In the genomic region with DNA sequence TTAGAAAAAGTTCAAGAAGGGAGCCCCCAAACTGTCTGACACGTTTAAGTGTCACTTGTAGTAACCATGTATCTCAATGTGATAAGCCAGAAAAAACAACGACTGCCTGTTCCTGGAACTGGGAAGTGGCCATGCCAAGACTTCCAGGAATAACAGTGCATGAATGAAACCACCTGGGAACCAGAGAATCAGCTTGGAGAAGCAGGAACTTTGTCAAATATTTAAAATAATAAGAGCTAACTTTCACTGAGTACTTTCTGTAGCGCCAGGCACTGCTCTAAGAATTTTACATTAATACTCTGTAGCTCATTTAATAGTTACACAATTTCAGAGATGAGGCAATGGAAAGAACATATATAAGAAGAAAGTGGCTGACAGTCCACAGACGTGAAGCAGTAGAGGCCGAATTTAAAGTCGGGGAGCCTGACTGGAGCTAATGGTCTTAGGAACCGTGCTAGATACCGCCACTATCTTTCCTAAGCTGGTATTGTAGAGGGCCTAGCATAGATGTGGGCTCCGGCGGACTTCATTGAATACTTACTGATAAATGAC, we compare ENCODE assay signal across 8 cellular contexts. TPM values are rescaled to one million over a fixed set of nuclear protein-coding genes. Genes with fewer than 3 reads are reported as not detected.
A peak's percentile ranks its signal among the peaks of the same experiment; 100 is the strongest.
DNase-seq lines count a peak whose midpoint lies in the region; ATAC-seq and TF ChIP-seq lines count a peak whose summit lies in the region.

No MANE protein-coding gene starts in this region.

- DNase-seq in AG08395 (ENCODE audit: low spot score) (peak; percentile 3), T-cell (peak in 1 of 34 experiments; percentile 3), esophagus squamous epithelium (lab: John Stamatoyannopoulos, UW) (no peak), 8988T (no peak), NCI-H146 (lab: John Stamatoyannopoulos, UW) (no peak)

- peaks cover 49 to 73% (median 68%) of the 10 kb centered on the region in 3 donors for H3K4me1 Mint-ChIP-seq in T-cell

- intact Hi-C loops in esophagus squamous epithelium (cut with DNase I), result no loop called here

- peak overlapping the region; percentile 91 to 96 (median 92) for H3K4me3 Mint-ChIP-seq in T-cell

- H3K4me3 ChIP-seq in esophagus squamous epithelium (peak overlapping the region; percentile 62 to 86 (median 80)), neuron (ENCODE audit: low read length) (peak overlapping the region; percentile 91)

- H3K27ac Mint-ChIP-seq in T-cell, result peak overlapping the region; percentile 53 to 93

- no peaks in the 10 kb centered on the region for H3K36me3 ChIP-seq in esophagus squamous epithelium
- no peaks in the 10 kb centered on the region for H3K36me3 ChIP-seq in neuron (ENCODE audit: insufficient read depth, low read length)

- POLR2A ChIA-PET in T-cell (lab: Charles Lee), result no interaction called here

- TF ChIP-seq CTCF in esophagus squamous epithelium (IDR thresholded peaks at IDR 0.05), result no peak

- no peaks in the 10 kb centered on the region for H3K27me3 Mint-ChIP-seq in T-cell

- TF ChIP-seq POLR2A in esophagus squamous epithelium (IDR thresholded peaks at IDR 0.05), result no peak

- H3K9me3 ChIP-seq in esophagus squamous epithelium (no peaks in the 10 kb centered on the region), neuron (ENCODE audit: low read length) (peaks cover 5% of the 10 kb centered on the region)

- ATAC-seq in GM18868 (IDR thresholded peaks at IDR 0.05; ENCODE audit: unreplicated experiment), result peak; percentile 7
- ATAC-seq in HG03159 (IDR thresholded peaks at IDR 0.05; ENCODE audit: unreplicated experiment), result peak; percentile 10
- peak in 3 of 4 experiments; percentile 15 to 21 (median 18) for ATAC-seq in T-cell (replicated peaks in 1 of 4)

- CTCF ChIA-PET in T-cell (lab: Charles Lee), result no interaction called here

- H2AFZ ChIP-seq in neuron (ENCODE audit: low read depth, low read length), result peak overlapping the region; percentile 100

- WGBS in esophagus squamous epithelium, 2 donors, result 3% methylated on average over 10 of the region's 10 CpGs

- peaks cover 0 to 60% (median 25%) of the 10 kb centered on the region in 3 donors for H3K4me1 ChIP-seq in esophagus squamous epithelium
- peaks cover 10% of the 10 kb centered on the region for H3K4me1 ChIP-seq in neuron (ENCODE audit: insufficient read depth, low read length)

- peaks cover 4% of the 10 kb centered on the region for H3K36me3 Mint-ChIP-seq in T-cell

- H3K27me3 ChIP-seq in esophagus squamous epithelium, result no peaks in the 10 kb centered on the region
- H3K27me3 ChIP-seq in neuron (ENCODE audit: insufficient read depth, low read length), result no peaks in the 10 kb centered on the region

- peak overlapping the region; percentile 92 to 99 (median 97) for H3K27ac ChIP-seq in esophagus squamous epithelium

- H3K9me3 Mint-ChIP-seq in T-cell, result no peaks in the 10 kb centered on the region

RNA-seq across cellular contexts. Expression of a gene that starts 0.9 kb away (rescaled TPM):
- total RNA-seq in T-cell (10 to 100 TPM; 13.5 to 23.0 (median 16.4) TPM), esophagus squamous epithelium (100 to 1,000 TPM in 1 of 4 donors, 10 to 100 TPM in 3; 51.1 to 138 (median 63.3) TPM)
